9 cellular contexts compared by ENCODE assay signal in genomic region chrX:130084651-130085237, GRCh38. TPM values are rescaled to one million over a fixed set of nuclear protein-coding genes. Genes with fewer than 3 reads are reported as not detected.
DNase-seq lines count a peak whose midpoint lies in the region; ATAC-seq and TF ChIP-seq lines count a peak whose summit lies in the region.
"Had no signal": no experiment of that assay in that cellular context is flagged by ENCODE, and none has a peak within 500 bp of the region (broad histone marks: within the 10 kb centered on the region; RNA-seq: fewer than 3 reads in every experiment).

No MANE protein-coding gene starts in this region.

- H3K79me2 ChIP-seq in MM.1S (ENCODE audit: low read length) = peaks cover 4% of the 10 kb centered on the region; the same call in 1 of the 2 replicates

- peaks cover 3 to 20% (median 13%) of the 10 kb centered on the region in 3 donors for H3K27me3 Mint-ChIP-seq in immature natural killer cell (ENCODE audit: low read depth in 3 of 3)

- in situ Hi-C loops in GM13976 (cut with MboI; ENCODE audit: low sequenced_read_pairs, unreplicated experiment) = no loop called here

- peak overlapping the region; percentile 89 to 97 (median 92) for H3K4me3 Mint-ChIP-seq in immature natural killer cell
- H3K4me3 Mint-ChIP-seq: brain had no signal

- H4K20me1 ChIP-seq in MM.1S (ENCODE audit: insufficient read depth, low read length) = no peaks in the 10 kb centered on the region

- H3K27ac ChIP-seq in MM.1S (ENCODE audit: low read length) = no peak overlapping the region
- no peak overlapping the region for H3K27ac ChIP-seq in testis

- H3K27me3 ChIP-seq in MM.1S (replicated peaks; ENCODE audit: insufficient read depth, low read length) = no peaks in the 10 kb centered on the region
- H3K27me3 ChIP-seq in BE2C = no peaks in the 10 kb centered on the region
- H3K27me3 ChIP-seq in testis = no peaks in the 10 kb centered on the region

- no peak overlapping the region for H3K9ac ChIP-seq in MM.1S (ENCODE audit: low read length)

- H3K9me3 ChIP-seq in MM.1S (replicated peaks; ENCODE audit: insufficient read depth, low read length) (no peaks in the 10 kb centered on the region), BE2C (no peaks in the 10 kb centered on the region), testis (no peaks in the 10 kb centered on the region)

- peak; percentile 31 for ATAC-seq in GM21526 (IDR thresholded peaks at IDR 0.05; ENCODE audit: low FRiP score, unreplicated experiment)

- no peak overlapping the region for H3K4me3 ChIP-seq in MM.1S (ENCODE audit: low read length)
- no peak overlapping the region for H3K4me3 ChIP-seq in BE2C (ENCODE audit: low read depth, low read length)
- no peak overlapping the region for H3K4me3 ChIP-seq in testis

- H3K4me1 ChIP-seq in MM.1S (ENCODE audit: low read length) (peaks cover 42% of the 10 kb centered on the region), BE2C (peaks cover 10% of the 10 kb centered on the region), testis (no peaks in the 10 kb centered on the region)

- H2AFZ ChIP-seq in MM.1S (ENCODE audit: low read length) = no peak overlapping the region

- TF ChIP-seq CTCF in GM13976 (IDR thresholded peaks at IDR 0.05; ENCODE audit: borderline replicate concordance, control extremely low read depth, extremely low read depth, insufficient read depth, missing control alignments) = no peak
- no peak for TF ChIP-seq CTCF in MM.1S (IDR thresholded peaks at IDR 0.05; ENCODE audit: low read length)
- no peak for TF ChIP-seq CTCF in BE2C (IDR thresholded peaks at IDR 0.05; ENCODE audit: low read depth, low read length)
- TF ChIP-seq CTCF in testis (IDR thresholded peaks at IDR 0.05) = no peak

- peaks cover 3% of the 10 kb centered on the region in 3 donors for H3K36me3 Mint-ChIP-seq in immature natural killer cell
- H3K36me3 Mint-ChIP-seq: brain had no signal

- no peaks in the 10 kb centered on the region for H3F3A ChIP-seq in MM.1S (ENCODE audit: insufficient read depth, low read length)

- H3K27ac Mint-ChIP-seq in immature natural killer cell = peak overlapping the region; percentile 93 to 96 (median 94)
- H3K27ac Mint-ChIP-seq: brain had no signal

- H3K36me3 ChIP-seq in MM.1S (replicated peaks; ENCODE audit: insufficient read depth, low read length) = no peaks in the 10 kb centered on the region
- no peaks in the 10 kb centered on the region for H3K36me3 ChIP-seq in BE2C
- no peaks in the 10 kb centered on the region for H3K36me3 ChIP-seq in testis (ENCODE audit: low read depth, missing control alignments)

- TF ChIP-seq POLR2A in testis (IDR thresholded peaks at IDR 0.05) = no peak

- peaks cover 95 to 97% of the 10 kb centered on the region in 2 donors for H3K4me1 Mint-ChIP-seq in immature natural killer cell

- WGBS in testis, 2 donors = 60 to 74% methylated on average over 1 to 4 of the region's 9 CpGs

- DNase-seq in GM13976 (ENCODE audit: low spot score) (peak; percentile 71), MM.1S (peak; percentile 27), immature natural killer cell (no peak), BE2C (no peak), cerebellum (ENCODE audit: low spot score) (no peak), NCI-H1417 (lab: John Stamatoyannopoulos, UW) (no peak), testis (no peak)

- H3K9me3 Mint-ChIP-seq in immature natural killer cell = no peaks in the 10 kb centered on the region

- H3K4me2 ChIP-seq in MM.1S (ENCODE audit: low read depth, low read length) = peak overlapping the region; percentile 35; the same call in 1 of the 2 replicates

- intact Hi-C loops in testis (cut with DNase I; ENCODE audit: low total_unique reads) = no loop called here

- H3K9me2 ChIP-seq in MM.1S (replicated peaks; ENCODE audit: insufficient read depth, low read length) = no peaks in the 10 kb centered on the region

RNA-seq across cellular contexts. Expression of gene ELF4, which starts 25.6 kb away (rescaled TPM):
- polyA plus RNA-seq in immature natural killer cell (10 to 100 TPM; 12.3 to 44.9 (median 14.7) TPM), testis (ENCODE audit: insufficient read depth, low read depth, low replicate concordance) (10.2 TPM)
- 0.39 TPM for polyA plus RNA-seq in BE2C (2012; ENCODE audit: insufficient read depth, insufficient read length, low read depth)
- total RNA-seq in cerebellum (0.54 TPM), testis (1 to 10 TPM; 4.2 to 5.0 TPM)

Comparison
In these comparisons a context has a peak if more than half of its experiments do, and no peak if none do; other contexts are left out.
1. DNase-seq: peak in GM13976 (single experiment) and MM.1S (single experiment); none in immature natural killer cell (0 of 3), BE2C (single experiment), cerebellum (single experiment), NCI-H1417 (0 of 3) and testis (single experiment).